8 cellular contexts compared by ENCODE assay signal in genomic region chr1:247857069-247857985, GRCh38. TPM values are rescaled to one million over a fixed set of nuclear protein-coding genes. Genes with fewer than 3 reads are reported as not detected.
DNase-seq lines count a peak whose midpoint lies in the region; ATAC-seq and TF ChIP-seq lines count a peak whose summit lies in the region.

Gene TRIM58 (plus strand): TSS chr1:247857187. CDS start chr1:247857247, 60 bp downstream.

- intact Hi-C loops in posterior cingulate gyrus (cut with DNase I), result no loop called here

- TF ChIP-seq CTCF in GM13977 (IDR thresholded peaks at IDR 0.05; ENCODE audit: extremely low read depth, insufficient read depth, missing control alignments) (peak; percentile 22), VCaP (conservative IDR thresholded peaks at IDR 0.05) (peak; percentile 42), fibroblast of villous mesenchyme (IDR thresholded peaks at IDR 0.05; ENCODE audit: insufficient read depth, low read depth, low read length) (no peak)

- H3K27ac ChIP-seq in VCaP, result no peak within 1 kb of the TSS

- peak within 1 kb of the TSS; percentile 49 for H3K4me3 ChIP-seq in fibroblast of villous mesenchyme (ENCODE audit: low read depth, low read length)

- DNase-seq in GM13977 (ENCODE audit: low spot score), result peak; percentile 56
- peak; percentile 9 for DNase-seq in fibroblast of villous mesenchyme (ENCODE audit: low read depth)
- DNase-seq in posterior cingulate gyrus, result peak in 6 of 10 donors; percentile 10 to 86 (median 40)
- DNase-seq in NCI-H446 treated with DMSO at 0.1 percent for 48 hours (lab: John Stamatoyannopoulos, UW), result no peak
- no peak for DNase-seq in SHP77 (lab: John Stamatoyannopoulos, UW)
- DNase-seq in MV-4-11 (lab: John Stamatoyannopoulos, UW), result no peak

- ATAC-seq in HG03135 (IDR thresholded peaks at IDR 0.05; ENCODE audit: unreplicated experiment), result peak; percentile 59

- in situ Hi-C loops in GM13977 (cut with MboI; ENCODE audit: low pct_unique_long_range_greater_than_20kb, low sequenced_read_pairs, unreplicated experiment), result no loop called here

RNA-seq across cellular contexts. Expression of gene TRIM58, which starts in this region (rescaled TPM):
- 0.97 and 3.5 TPM in 2 replicates for total RNA-seq in fibroblast of villous mesenchyme

Comparison
In these comparisons a context has a peak if more than half of its experiments do, and no peak if none do; other contexts are left out.
1. DNase-seq: peak in GM13977 (single experiment), fibroblast of villous mesenchyme (single experiment) and posterior cingulate gyrus (6 of 10); none in NCI-H446 treated with DMSO at 0.1 percent for 48 hours (single experiment), SHP77 (0 of 2) and MV-4-11 (single experiment).